Comparison of ENCODE assay signal across 11 cellular contexts in the genomic region with DNA sequence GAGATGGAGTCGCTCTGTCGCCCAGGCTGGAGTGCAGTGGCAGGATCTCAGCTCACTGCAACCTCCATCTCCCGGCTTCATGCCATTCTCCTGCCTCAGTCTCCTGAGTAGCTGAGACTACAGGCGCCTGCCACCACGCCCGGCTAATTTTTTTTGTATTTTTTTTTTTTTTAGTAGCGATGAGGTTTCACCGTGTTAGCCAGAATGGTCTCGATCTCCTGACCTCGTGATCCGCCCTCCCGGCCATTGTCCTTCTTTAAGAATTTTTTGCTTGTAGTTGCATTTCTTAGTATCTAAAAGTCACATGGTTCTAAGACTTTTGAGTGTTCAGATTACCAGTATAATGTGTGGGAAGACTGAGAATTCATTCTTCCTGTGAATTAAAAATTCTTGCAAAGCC. TPM values are rescaled to one million over a fixed set of nuclear protein-coding genes. Genes with fewer than 3 reads are reported as not detected.
A peak's percentile ranks its signal among the peaks of the same experiment; 100 is the strongest.
DNase-seq lines count a peak whose midpoint lies in the region; ATAC-seq and TF ChIP-seq lines count a peak whose summit lies in the region.
"Not testable (repeated sequence)": the region's sequence is repeated elsewhere in the genome, so short reads cannot be mapped to it uniquely, and the experiment has no call there.
"Had no signal": no experiment of that assay in that cellular context is flagged by ENCODE, and none has a peak within 500 bp of the region (broad histone marks: within the 10 kb centered on the region; RNA-seq: fewer than 3 reads in every experiment).

No MANE protein-coding gene starts in this region.

- not testable (repeated sequence) for TF ChIP-seq POLR2A in gastroesophageal sphincter (IDR thresholded peaks at IDR 0.05); sigmoid colon (IDR thresholded peaks at IDR 0.05)

- H2BK120ac ChIP-seq in mesenchymal stem cell (ENCODE audit: low read depth, low read length) = not testable (repeated sequence)

- not testable (repeated sequence) for H3K9me2 ChIP-seq in PC-9 (ENCODE audit: insufficient read depth)

- H3K79me2 ChIP-seq in PC-9 (ENCODE audit: low read depth) = peaks cover 68% of the 10 kb centered on the region

- peaks cover 56% of the 10 kb centered on the region for H3K4me1 ChIP-seq in PC-9 (replicated peaks; ENCODE audit: insufficient read depth)
- H3K4me1 ChIP-seq in gastroesophageal sphincter = peaks cover 4 to 77% (median 18%) of the 10 kb centered on the region in 3 donors
- peaks cover 15% of the 10 kb centered on the region for H3K4me1 ChIP-seq in right cardiac atrium (ENCODE audit: control insufficient read depth, insufficient read depth, low read length)
- H3K4me1 ChIP-seq in mesenchymal stem cell (ENCODE audit: control insufficient read depth, insufficient read depth, low read depth, low read length) = peaks cover 40% of the 10 kb centered on the region
- peaks cover 0 to 51% (median 39%) of the 10 kb centered on the region in 4 donors for H3K4me1 ChIP-seq in sigmoid colon
- H3K4me1 ChIP-seq in tibial artery = peaks cover 0 to 80% (median 63%) of the 10 kb centered on the region in 4 donors

- not testable (repeated sequence) for H3K23ac ChIP-seq in mesenchymal stem cell (ENCODE audit: low read length in 2 of 2)

- peak overlapping the region; percentile 13; the same call in 1 of the 2 replicates for H3K27ac ChIP-seq in PC-9
- H3K27ac ChIP-seq in gastroesophageal sphincter = peak overlapping the region in 3 of 4 donors; percentile 80 to 93 (median 88)
- peak overlapping the region; percentile 60 for H3K27ac ChIP-seq in right cardiac atrium (ENCODE audit: low read length)
- H3K27ac ChIP-seq in mesenchymal stem cell (ENCODE audit: low read length, poor library complexity, severe bottlenecking) = not testable (repeated sequence)
- peak overlapping the region; percentile 75 to 91 (median 82) for H3K27ac ChIP-seq in sigmoid colon
- peak overlapping the region; percentile 99 to 100 for H3K27ac ChIP-seq in tibial artery

- not testable (repeated sequence) for H3K9me3 Mint-ChIP-seq in chondrocyte (ENCODE audit: low read depth); osteocyte (ENCODE audit: unreplicated experiment)

- not testable (repeated sequence) for H3K14ac ChIP-seq in mesenchymal stem cell (ENCODE audit: low read length in 2 of 2)

- H4K20me1 ChIP-seq in PC-9 (ENCODE audit: insufficient read depth) = not testable (repeated sequence)

- not testable (repeated sequence) for H3K4ac ChIP-seq in mesenchymal stem cell (ENCODE audit: low read depth in 1 of 2, low read length in 2 of 2)

- peaks cover 11% of the 10 kb centered on the region for H3K79me1 ChIP-seq in mesenchymal stem cell (replicated peaks; ENCODE audit: low read length, poor library complexity, severe bottlenecking)

- not testable (repeated sequence) for DNase-seq in PC-9; chondrocyte (ENCODE audit: low spot score); right cardiac atrium; mesenchymal stem cell; osteocyte (ENCODE audit: extremely low spot score, unreplicated experiment)
- DNase-seq in sigmoid colon (peak; percentile 40), tibial artery (peak; percentile 15 to 59)

- not testable (repeated sequence) for H2BK15ac ChIP-seq in mesenchymal stem cell (ENCODE audit: low read depth, poor library complexity, severe bottlenecking)

- not testable (repeated sequence) for H3K9me3 ChIP-seq in PC-9 (ENCODE audit: insufficient read depth, low read depth); gastroesophageal sphincter; right cardiac atrium (ENCODE audit: control insufficient read depth, low read length); mesenchymal stem cell (ENCODE audit: control insufficient read depth, low read length); sigmoid colon; tibial artery

- H4K91ac ChIP-seq in mesenchymal stem cell (ENCODE audit: low read length) = not testable (repeated sequence)

- H3K9ac ChIP-seq in mesenchymal stem cell (ENCODE audit: low read length) = peak overlapping the region; percentile 99

- H3K27me3 ChIP-seq in PC-9 (ENCODE audit: insufficient read depth, low read depth); right cardiac atrium (ENCODE audit: control insufficient read depth, insufficient read depth); mesenchymal stem cell (ENCODE audit: control insufficient read depth in 1 of 2, insufficient read depth in 1 of 2, low read length in 2 of 2); tibial artery: not testable (repeated sequence)
- H3K27me3 ChIP-seq in gastroesophageal sphincter (peaks cover 18% of the 10 kb centered on the region), sigmoid colon (peaks cover 0 to 16% (median 5%) of the 10 kb centered on the region in 3 donors)

- WGBS in gastroesophageal sphincter (ENCODE audit: low coverage in 1 of 2), 2 donors = 77 to 100% methylated on average over 2 to 12 of the region's 12 CpGs
- 62% methylated on average over 12 of the region's 12 CpGs for WGBS in right cardiac atrium
- WGBS in mesenchymal stem cell = 94% methylated on average over 11 of the region's 12 CpGs
- 88 to 91% methylated on average over 12 of the region's 12 CpGs for WGBS in sigmoid colon, 2 donors

- H2BK5ac ChIP-seq in mesenchymal stem cell (ENCODE audit: low read depth, low read length, poor library complexity, severe bottlenecking) = not testable (repeated sequence)

- POLR2A ChIA-PET in PC-9 (lab: Charles Lee; ENCODE audit: unreplicated experiment) = not testable (repeated sequence)

- H3K4me3 ChIP-seq in PC-9 = 0 out of 2 replicates have a peak overlapping the region, but pooled peaks have one; percentile 58
- H3K4me3 ChIP-seq in gastroesophageal sphincter = peak overlapping the region in 1 of 2 donors; percentile 70
- not testable (repeated sequence) for H3K4me3 ChIP-seq in right cardiac atrium (ENCODE audit: low read length)
- peak overlapping the region in 1 of 2 experiments; percentile 93 for H3K4me3 ChIP-seq in mesenchymal stem cell (ENCODE audit: insufficient read depth in 1 of 2, low read depth in 1 of 2, low read length in 2 of 2)
- H3K4me3 ChIP-seq in sigmoid colon = peak overlapping the region in 3 of 4 donors; percentile 47 to 78 (median 66)
- H3K4me3 ChIP-seq in tibial artery = peak overlapping the region; percentile 94 to 95

- H3K36me3 Mint-ChIP-seq in chondrocyte (ENCODE audit: low read depth) (peaks cover 10% of the 10 kb centered on the region), osteocyte (ENCODE audit: unreplicated experiment) (peaks cover 11% of the 10 kb centered on the region)

- peaks cover 64% of the 10 kb centered on the region; the same call in 1 of the 2 replicates for H3F3A ChIP-seq in PC-9 (ENCODE audit: insufficient read depth, low read depth)

- CTCF ChIA-PET in PC-9 (lab: Charles Lee) = not testable (repeated sequence)

- BruUV-seq in PC-9 (replicated peaks; lab: Mats Ljungman, UMichigan) = not testable (repeated sequence)

- not testable (repeated sequence) for H3K36me3 ChIP-seq in PC-9 (ENCODE audit: low read depth); gastroesophageal sphincter; sigmoid colon; tibial artery
- peaks cover 4 to 52% of the 10 kb centered on the region in 2 experiments for H3K36me3 ChIP-seq in mesenchymal stem cell (ENCODE audit: control insufficient read depth in 1 of 2, insufficient read depth in 2 of 2, low read depth in 1 of 2, low read length in 2 of 2)

- not testable (repeated sequence) for H4K8ac ChIP-seq in mesenchymal stem cell (ENCODE audit: low read length)

- not testable (repeated sequence) for H3K27me3 Mint-ChIP-seq in chondrocyte (ENCODE audit: low read depth); osteocyte (ENCODE audit: unreplicated experiment)

- not testable (repeated sequence) for ATAC-seq in gastroesophageal sphincter, right cardiac atrium

- peak overlapping the region; percentile 68 for H3K4me3 Mint-ChIP-seq in chondrocyte (ENCODE audit: unreplicated experiment)
- H3K4me3 Mint-ChIP-seq in osteocyte (ENCODE audit: unreplicated experiment) = not testable (repeated sequence)

- not testable (repeated sequence) for H2AK5ac ChIP-seq in mesenchymal stem cell (ENCODE audit: low read length, severe bottlenecking)

- not testable (repeated sequence) for H2BK12ac ChIP-seq in mesenchymal stem cell (ENCODE audit: low read length in 2 of 2)

- H2AFZ ChIP-seq in PC-9; mesenchymal stem cell (ENCODE audit: low read depth, low read length): not testable (repeated sequence)

- peaks cover 82% of the 10 kb centered on the region for H3K4me1 Mint-ChIP-seq in chondrocyte (ENCODE audit: low read depth)
- H3K4me1 Mint-ChIP-seq in osteocyte (ENCODE audit: unreplicated experiment) = peaks cover 81% of the 10 kb centered on the region

- H3K18ac ChIP-seq in mesenchymal stem cell (ENCODE audit: low read depth in 1 of 2, low read length in 2 of 2) = not testable (repeated sequence)

- H3K4me2 ChIP-seq in PC-9 = peak overlapping the region; percentile 86; the same call in 1 of the 2 replicates
- not testable (repeated sequence) for H3K4me2 ChIP-seq in mesenchymal stem cell (ENCODE audit: low read length, poor library complexity, severe bottlenecking)

- H3K27ac Mint-ChIP-seq in chondrocyte (ENCODE audit: unreplicated experiment) (peak overlapping the region; percentile 90), osteocyte (ENCODE audit: unreplicated experiment) (peak overlapping the region; percentile 7)

- not testable (repeated sequence) for TF ChIP-seq EP300 in gastroesophageal sphincter (IDR thresholded peaks at IDR 0.05); sigmoid colon (IDR thresholded peaks at IDR 0.05)

- not testable (repeated sequence) for TF ChIP-seq CTCF in PC-9 (conservative IDR thresholded peaks at IDR 0.05); chondrocyte (IDR thresholded peaks at IDR 0.05); gastroesophageal sphincter (IDR thresholded peaks at IDR 0.05); osteocyte (IDR thresholded peaks at IDR 0.05); sigmoid colon (IDR thresholded peaks at IDR 0.05); tibial artery (IDR thresholded peaks at IDR 0.05)

- intact Hi-C loops in PC-9 (cut with micrococcal nuclease; ENCODE audit: unreplicated experiment) = loop anchor here (5.0 kb wide), 1 partner anchor 1197 kb away; no protein-coding TSS in a partner anchor
- intact Hi-C loops in right cardiac atrium (cut with DNase I) = loop anchor here in 1 of 4 donors (5.0 kb wide), 1 partner anchor 32 kb away; no protein-coding TSS in a partner anchor
- intact Hi-C loops in sigmoid colon (cut with DNase I); tibial artery (cut with DNase I; ENCODE audit: low total_unique reads): not testable (repeated sequence)

RNA-seq across cellular contexts. Expression of gene PTGIS, which starts 2.9 kb away (rescaled TPM):
- total RNA-seq in PC-9 (2021) (26.9 and 30.3 TPM in 2 replicates), chondrocyte (88.7 to 165 TPM (median 91.5 TPM) in 3 replicates), gastroesophageal sphincter (100 to 1,000 TPM in 3 of 4 donors, 10 to 100 TPM in 1; 75.3 to 169 (median 137) TPM), right cardiac atrium (10 to 100 TPM; 51.7 to 98.4 (median 66.3) TPM), osteocyte (67.6 and 72.1 TPM in 2 replicates), sigmoid colon (100 to 1,000 TPM in 1 of 4 donors, 10 to 100 TPM in 3; 55.3 to 241 (median 82.5) TPM)
- polyA plus RNA-seq in right cardiac atrium (19.9 TPM), sigmoid colon (10 to 100 TPM in 1 of 3 donors, 1 to 10 TPM in 1, under 1 TPM in 1; 0.46 to 12.0 (median 5.8) TPM)
- polyA plus RNA-seq in mesenchymal stem cell (2013, experiment 1 of 2) = 0.01 TPM
- 0.01 TPM for polyA plus RNA-seq in mesenchymal stem cell (2013, experiment 2 of 2)
- total RNA-seq: HT-29 had no signal
- polyA plus RNA-seq: CD14-positive monocyte, GM12878 had no signal
